ENCODE assay signal across 1 cellular context in the genomic region with DNA sequence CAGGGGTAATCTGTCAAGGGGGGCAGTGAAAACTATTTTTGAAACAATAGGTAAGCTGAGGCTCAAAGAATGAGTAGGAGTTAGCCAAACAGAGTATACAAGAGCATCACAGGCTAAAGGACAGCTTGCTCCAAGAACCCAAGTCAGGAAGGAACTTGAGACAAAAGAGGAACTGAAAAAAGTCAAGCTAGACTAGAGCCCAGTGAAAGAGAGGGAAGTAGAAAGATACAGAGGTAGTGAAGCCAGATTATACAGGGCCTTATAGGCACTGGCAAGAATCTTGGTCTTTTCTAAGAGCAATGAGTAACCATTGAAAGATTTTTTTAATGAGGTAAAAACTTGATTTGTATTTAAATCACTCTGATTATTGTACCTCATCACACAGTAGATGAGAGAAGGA.
TF ChIP-seq lines count a peak whose summit lies in the region.

No MANE protein-coding gene starts in this region.

TF ChIP-seq in GM12878, 131 proteins besides CTCF, POLR2A, EP300 and RAD21 (continued from another document):
- TF ChIP-seq, protein P1, sequence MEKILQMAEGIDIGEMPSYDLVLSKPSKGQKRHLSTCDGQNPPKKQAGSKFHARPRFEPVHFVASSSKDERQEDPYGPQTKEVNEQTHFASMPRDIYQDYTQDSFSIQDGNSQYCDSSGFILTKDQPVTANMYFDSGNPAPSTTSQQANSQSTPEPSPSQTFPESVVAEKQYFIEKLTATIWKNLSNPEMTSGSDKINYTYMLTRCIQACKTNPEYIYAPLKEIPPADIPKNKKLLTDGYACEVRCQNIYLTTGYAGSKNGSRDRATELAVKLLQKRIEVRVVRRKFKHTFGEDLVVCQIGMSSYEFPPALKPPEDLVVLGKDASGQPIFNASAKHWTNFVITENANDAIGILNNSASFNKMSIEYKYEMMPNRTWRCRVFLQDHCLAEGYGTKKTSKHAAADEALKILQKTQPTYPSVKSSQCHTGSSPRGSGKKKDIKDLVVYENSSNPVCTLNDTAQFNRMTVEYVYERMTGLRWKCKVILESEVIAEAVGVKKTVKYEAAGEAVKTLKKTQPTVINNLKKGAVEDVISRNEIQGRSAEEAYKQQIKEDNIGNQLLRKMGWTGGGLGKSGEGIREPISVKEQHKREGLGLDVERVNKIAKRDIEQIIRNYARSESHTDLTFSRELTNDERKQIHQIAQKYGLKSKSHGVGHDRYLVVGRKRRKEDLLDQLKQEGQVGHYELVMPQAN (conservative IDR thresholded peaks at IDR 0.05): no peak
- 0 out of 2 replicates have a peak, but pooled peaks have one; percentile 48 for TF ChIP-seq BCL11A (IDR thresholded peaks at IDR 0.05; ENCODE audit: low read depth, low read length)
